In the genomic region with DNA sequence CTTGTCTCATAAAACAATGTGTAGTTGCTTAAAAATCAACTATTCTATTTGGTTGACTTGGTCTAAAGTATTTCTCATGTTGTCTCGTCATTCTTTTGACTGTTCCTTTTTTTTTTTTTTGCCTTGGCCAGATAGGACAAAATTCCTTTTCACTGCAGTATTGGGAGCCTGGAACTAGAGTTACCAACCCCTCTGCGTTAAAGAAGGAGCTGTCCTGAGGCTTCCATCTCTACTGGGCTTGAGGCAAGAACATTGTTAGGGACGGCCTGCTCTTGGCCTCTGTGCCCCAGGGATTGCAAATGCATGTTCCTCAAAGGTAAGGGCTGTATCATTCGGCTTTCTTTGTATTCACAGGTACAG, we compare ENCODE assay signal across 19 cellular contexts. TPM values are rescaled to one million over a fixed set of nuclear protein-coding genes. Genes with fewer than 3 reads are reported as not detected.
DNase-seq lines count a peak whose midpoint lies in the region; ATAC-seq, FAIRE-seq and TF ChIP-seq lines count a peak whose summit lies in the region.
"Had no signal": no experiment of that assay in that cellular context is flagged by ENCODE, and none has a peak within 500 bp of the region (broad histone marks: within the 10 kb centered on the region; RNA-seq: fewer than 3 reads in every experiment).

No MANE protein-coding gene starts in this region.

- no peak for TF ChIP-seq EP300 in K562 (IDR thresholded peaks at IDR 0.05; ENCODE audit: low read length)

- no peak overlapping the region for H3K4ac ChIP-seq in neuronal stem cell (ENCODE audit: low read length)

- no peaks in the 10 kb centered on the region for H3K9me3 ChIP-seq in GM23248 (ENCODE audit: low read depth)
- no peaks in the 10 kb centered on the region for H3K9me3 ChIP-seq in MM.1S (replicated peaks; ENCODE audit: insufficient read depth, low read length)
- H3K9me3 ChIP-seq in K562 (replicated peaks; ENCODE audit: control insufficient read depth, insufficient read depth, low read depth, low read length) = no peaks in the 10 kb centered on the region
- no peaks in the 10 kb centered on the region for H3K9me3 ChIP-seq in neuronal stem cell (replicated peaks in 1 of 2; ENCODE audit: control insufficient read depth in 2 of 2, insufficient read depth in 1 of 2, low read depth in 1 of 2, low read length in 2 of 2)
- H3K9me3 ChIP-seq in PC-9 (ENCODE audit: insufficient read depth, low read depth) = no peaks in the 10 kb centered on the region
- H3K9me3 ChIP-seq: body of pancreas, colonic mucosa, esophagus muscularis mucosa had no signal

- H2BK15ac ChIP-seq in neuronal stem cell (ENCODE audit: low read length) = no peak overlapping the region

- H3K79me1 ChIP-seq in neuronal stem cell (ENCODE audit: low read depth, low read length) = peaks cover 2% of the 10 kb centered on the region

- H3K4me2 ChIP-seq in GM23248 (ENCODE audit: unreplicated experiment) (peak overlapping the region; percentile 46), MM.1S (ENCODE audit: low read depth, low read length) (peak overlapping the region; percentile 27; the same call in 1 of the 2 replicates), K562 (ENCODE audit: insufficient read depth, low read length) (no peak overlapping the region), neuronal stem cell (ENCODE audit: insufficient read depth, low read length, poor library complexity, severe bottlenecking) (no peak overlapping the region), PC-9 (no peak overlapping the region)

- FAIRE-seq in K562 (lab: Jason Lieb, UNC) = no peak
- FAIRE-seq: small intestine had no signal

- no peak overlapping the region for H4K91ac ChIP-seq in neuronal stem cell (ENCODE audit: low read depth, low read length, poor library complexity)

- 12 to 13% methylated on average over 4 of the region's 4 CpGs for WGBS in GM23248 (ENCODE audit: low coverage in 1 of 2, low lambda C conversion rate in 2 of 2, missing lambda C conversion rate in 2 of 2), 2 experiments
- WGBS in K562 (ENCODE audit: insufficient coverage, low coverage, missing lambda C conversion rate) = 25% methylated on average over 4 of the region's 4 CpGs
- no CpG with 5 or more reads among the region's 4 CpGs for WGBS in neuronal stem cell (ENCODE audit: extremely low coverage in 2 of 2, insufficient read length in 2 of 2, insufficient replicate concordance in 1 of 2), 2 donors

- H3K9ac ChIP-seq in GM23248 = no peak overlapping the region
- H3K9ac ChIP-seq in MM.1S (ENCODE audit: low read length) = no peak overlapping the region
- no peak overlapping the region for H3K9ac ChIP-seq in K562 (ENCODE audit: insufficient read depth in 1 of 2, low read depth in 2 of 2, low read length in 2 of 2)
- no peak overlapping the region for H3K9ac ChIP-seq in neuronal stem cell (ENCODE audit: low read depth, low read length, poor library complexity)

- H3F3A ChIP-seq in GM23248 (ENCODE audit: insufficient read depth) = peaks cover 5% of the 10 kb centered on the region; the same call in 1 of the 2 replicates
- H3F3A ChIP-seq in MM.1S (ENCODE audit: insufficient read depth, low read length) = peaks cover 12% of the 10 kb centered on the region
- H3F3A ChIP-seq in PC-9 (ENCODE audit: insufficient read depth, low read depth) = peaks cover 4% of the 10 kb centered on the region; the same call in 1 of the 2 replicates

- H4K8ac ChIP-seq in neuronal stem cell (ENCODE audit: low read depth, low read length) = no peak overlapping the region

- CTCF ChIA-PET in K562 (lab: Yijun Ruan, JAX; ENCODE audit: low intra/inter-chr PET ratio) = interaction anchor here (0.7 to 2.8 kb wide), 4 partner anchors 24 to 308 kb away, joined by 3 to 28 read pairs (median 10); no protein-coding TSS in a partner anchor
- CTCF ChIA-PET in PC-9 (lab: Charles Lee) = interaction anchor here (0.6 to 1.2 kb wide), 5 partner anchors 22 to 393 kb away, joined by 3 to 13 read pairs (median 4); partner anchors contain the start of gene SPAG8

- TF ChIP-seq RAD21 in K562 (CRISPR knock-in tag; conservative IDR thresholded peaks at IDR 0.05 in 1 of 2, IDR thresholded peaks at IDR 0.05 in 1 of 2) = no peak

- H2BK5ac ChIP-seq in neuronal stem cell (ENCODE audit: low read length) = no peak overlapping the region

- H3K4me3 ChIP-seq in GM23248 (no peak overlapping the region), MM.1S (ENCODE audit: low read length) (no peak overlapping the region), K562 (no peak overlapping the region), neuronal stem cell (ENCODE audit: low read length in 2 of 2) (no peak overlapping the region), PC-9 (no peak overlapping the region)
- H3K4me3 ChIP-seq: body of pancreas, colonic mucosa had no signal

- H3K27ac ChIP-seq in GM23248 (no peak overlapping the region), MM.1S (ENCODE audit: low read length) (peak overlapping the region; percentile 33; the same call in 1 of the 2 replicates), K562 (ENCODE audit: extremely low read depth, low read depth, low read length) (0 out of 3 replicates have a peak overlapping the region, but pooled peaks have one; percentile 37), neuronal stem cell (replicated peaks; ENCODE audit: low read length) (no peak overlapping the region), PC-9 (no peak overlapping the region)
- H3K27ac ChIP-seq: body of pancreas, colonic mucosa had no signal

- no peak overlapping the region for H2AK5ac ChIP-seq in neuronal stem cell (ENCODE audit: low read depth, low read length)

- H3K9me2 ChIP-seq in GM23248 (ENCODE audit: insufficient read depth) (no peaks in the 10 kb centered on the region), MM.1S (replicated peaks; ENCODE audit: insufficient read depth, low read length) (no peaks in the 10 kb centered on the region), PC-9 (ENCODE audit: insufficient read depth) (no peaks in the 10 kb centered on the region)

- in situ Hi-C loops in GM23248 (cut with MboI) = no loop called here
- in situ Hi-C loops in K562 (cut with MboI) = loop anchor here (10.0 kb wide), 1 partner anchor 95 kb away; no protein-coding TSS in a partner anchor

- peaks cover 36% of the 10 kb centered on the region for H3K4me1 ChIP-seq in GM23248 (ENCODE audit: insufficient read depth)
- H3K4me1 ChIP-seq in MM.1S (ENCODE audit: low read length) = peaks cover 13% of the 10 kb centered on the region
- H3K4me1 ChIP-seq in K562 (replicated peaks in 1 of 2; ENCODE audit: control insufficient read depth in 2 of 2, insufficient read depth in 2 of 2, low read length in 2 of 2) = peaks cover 6% of the 10 kb centered on the region in 2 experiments; a peak in 4 of 5 replicates
- peaks cover 6 to 7% of the 10 kb centered on the region in 2 donors for H3K4me1 ChIP-seq in neuronal stem cell (ENCODE audit: control insufficient read depth in 2 of 2, insufficient read depth in 1 of 2, low read depth in 1 of 2, low read length in 2 of 2)
- no peaks in the 10 kb centered on the region for H3K4me1 ChIP-seq in PC-9 (replicated peaks; ENCODE audit: insufficient read depth)
- H3K4me1 ChIP-seq: colonic mucosa had no signal

- intact Hi-C loops in K562 (cut with micrococcal nuclease) = loop anchor here (1.0 kb wide), 3 partner anchors 23 to 92 kb away; no protein-coding TSS in a partner anchor
- intact Hi-C loops in PC-9 (cut with micrococcal nuclease; ENCODE audit: unreplicated experiment) = loop anchor here (1.0 kb wide), 2 partner anchors 92 to 233 kb away; no protein-coding TSS in a partner anchor

- H2BK12ac ChIP-seq in neuronal stem cell (ENCODE audit: low read length) = no peak overlapping the region

- H3K36me3 ChIP-seq in GM23248 (ENCODE audit: low read depth) = no peaks in the 10 kb centered on the region
- H3K36me3 ChIP-seq in MM.1S (replicated peaks; ENCODE audit: insufficient read depth, low read length) = no peaks in the 10 kb centered on the region
- peaks cover 24% of the 10 kb centered on the region; the same call in 2 of the 3 replicates for H3K36me3 ChIP-seq in K562 (ENCODE audit: control insufficient read depth, insufficient read depth, low read length)
- peaks cover 0 to 7% of the 10 kb centered on the region in 2 donors for H3K36me3 ChIP-seq in neuronal stem cell (replicated peaks in 1 of 2; ENCODE audit: control insufficient read depth in 2 of 2, insufficient read depth in 2 of 2, low read length in 2 of 2)
- H3K36me3 ChIP-seq in PC-9 (ENCODE audit: low read depth) = no peaks in the 10 kb centered on the region
- H3K36me3 ChIP-seq: colonic mucosa, esophagus muscularis mucosa had no signal

- H3K18ac ChIP-seq in neuronal stem cell (ENCODE audit: low read length) = no peak overlapping the region

- H3K27me3 ChIP-seq in GM23248 (replicated peaks; ENCODE audit: insufficient read depth) = no peaks in the 10 kb centered on the region; the same call in 1 of the 2 replicates
- H3K27me3 ChIP-seq in MM.1S (replicated peaks; ENCODE audit: insufficient read depth, low read length) = no peaks in the 10 kb centered on the region
- no peaks in the 10 kb centered on the region for H3K27me3 ChIP-seq in K562 (ENCODE audit: control insufficient read depth in 2 of 2, insufficient read depth in 2 of 2, low read length in 2 of 2)
- H3K27me3 ChIP-seq in neuronal stem cell (ENCODE audit: control insufficient read depth in 3 of 3, insufficient read depth in 3 of 3, low read depth in 1 of 3, low read length in 3 of 3) = peaks cover 0 to 12% (median 0%) of the 10 kb centered on the region in 3 experiments
- H3K27me3 ChIP-seq in PC-9 (ENCODE audit: insufficient read depth, low read depth) = no peaks in the 10 kb centered on the region
- H3K27me3 ChIP-seq: body of pancreas, colonic mucosa, esophagus muscularis mucosa had no signal

- TF ChIP-seq POLR2A in K562 (conservative IDR thresholded peaks at IDR 0.05) = no peak
- no peak for TF ChIP-seq POLR2A in GM18505 (IDR thresholded peaks at IDR 0.05; ENCODE audit: borderline replicate concordance, extremely low read depth, insufficient read depth, insufficient read length)

- no peaks in the 10 kb centered on the region for H4K20me1 ChIP-seq in GM23248 (ENCODE audit: insufficient read depth)
- no peaks in the 10 kb centered on the region for H4K20me1 ChIP-seq in MM.1S (ENCODE audit: insufficient read depth, low read length)
- no peaks in the 10 kb centered on the region for H4K20me1 ChIP-seq in K562 (replicated peaks; ENCODE audit: control insufficient read depth, insufficient read depth, low read length)
- no peaks in the 10 kb centered on the region for H4K20me1 ChIP-seq in PC-9 (ENCODE audit: insufficient read depth)

- no peak overlapping the region for H3K23ac ChIP-seq in neuronal stem cell (ENCODE audit: low read depth, low read length, poor library complexity)

- ATAC-seq in K562 (peak; percentile 33), HG03039 (IDR thresholded peaks at IDR 0.05; ENCODE audit: unreplicated experiment) (no peak), GM18505 (IDR thresholded peaks at IDR 0.05; ENCODE audit: unreplicated experiment) (no peak)

- H3K79me2 ChIP-seq in GM23248 (ENCODE audit: insufficient read depth) (peaks cover 31% of the 10 kb centered on the region), MM.1S (ENCODE audit: low read length) (no peaks in the 10 kb centered on the region), K562 (ENCODE audit: control insufficient read depth, insufficient read depth, low read length) (no peaks in the 10 kb centered on the region), PC-9 (ENCODE audit: low read depth) (no peaks in the 10 kb centered on the region)

- DNase-seq in GM23248 = no peak
- DNase-seq in MM.1S = no peak
- no peak for DNase-seq in K562 (ENCODE audit: extremely low read depth in 1 of 4, low spot score in 3 of 4)
- DNase-seq in neuronal stem cell (ENCODE audit: low spot score) = no peak
- no peak for DNase-seq in PC-9
- DNase-seq: KG1 had no signal

- BruUV-seq in K562 (replicated peaks; lab: Mats Ljungman, UMichigan) = no TSS peak
- no TSS peak for BruUV-seq in PC-9 (replicated peaks; lab: Mats Ljungman, UMichigan)

- TF ChIP-seq CTCF in MM.1S (IDR thresholded peaks at IDR 0.05; ENCODE audit: low read length) (no peak), K562 (IDR thresholded peaks at IDR 0.05 in 2 of 3, conservative IDR thresholded peaks at IDR 0.05 in 1 of 3; ENCODE audit: insufficient read depth in 2 of 3, low read depth in 1 of 3, low read length in 3 of 3) (no peak), PC-9 (conservative IDR thresholded peaks at IDR 0.05) (no peak)

- no peaks in the 10 kb centered on the region for H3K9me1 ChIP-seq in K562 (ENCODE audit: control insufficient read depth, insufficient read depth, low read length)

- POLR2A ChIA-PET in K562 (lab: Yijun Ruan, JAX) = interaction anchor here (0.6 to 1.5 kb wide), 5 partner anchors 27 to 133 kb away, joined by 3 to 4 read pairs (median 3); no protein-coding TSS in a partner anchor
- POLR2A ChIA-PET in PC-9 (lab: Charles Lee; ENCODE audit: unreplicated experiment) = no interaction called here

- no peak overlapping the region for H3K14ac ChIP-seq in neuronal stem cell (ENCODE audit: low read length)

- no peak overlapping the region for H2BK120ac ChIP-seq in neuronal stem cell (ENCODE audit: low read depth, low read length)

- 0 out of 2 replicates have a peak overlapping the region, but pooled peaks have one; percentile 94 for H2AFZ ChIP-seq in GM23248
- H2AFZ ChIP-seq in MM.1S (ENCODE audit: low read length) = no peak overlapping the region
- H2AFZ ChIP-seq in K562 (ENCODE audit: low read depth, low read length) = no peak overlapping the region
- H2AFZ ChIP-seq in neuronal stem cell (ENCODE audit: low read length) = peak overlapping the region; percentile 89
- H2AFZ ChIP-seq in PC-9 = no peak overlapping the region

RNA-seq across cellular contexts. Expression of gene NPR2, which starts 1.4 kb away (rescaled TPM):
- 26.7 and 26.9 TPM in 2 replicates for total RNA-seq in GM23248 (2014; rRNA removed; shearing (Covaris generic))
- polyA plus RNA-seq in GM23248 (2016; fragmentation: Nextera tagmentation; extraction: Ambion mirVana) (9.7 and 11.8 TPM in 2 replicates), K562 (2011; rRNA removed) (12.9 and 14.5 TPM in 2 replicates), K562 (2014; fragmentation: Illumina TruSeq; extraction: Trizol) (6.2 and 7.3 TPM in 2 replicates), K562 (2014; fragmentation: Nextera tagmentation; extraction: Ambion mirVana) (1 to 10 TPM; 2.4 to 6.4 TPM), K562 (2014; rRNA removed) (5.5 and 10.5 TPM in 2 replicates)
- 47.3 and 78.1 TPM in 2 replicates for total RNA-seq in K562 (2011; cell fraction: chromatin; rRNA removed; ENCODE audit: low replicate concordance)
- total RNA-seq in K562 (2011; cell fraction: nucleolus; rRNA removed) = 35.7 and 36.2 TPM in 2 replicates
- total RNA-seq in K562 (2011; cell fraction: nucleoplasm; rRNA removed) = 24.0 and 37.1 TPM in 2 replicates
- total RNA-seq in K562 (2014; rRNA removed) (2.8 and 4.9 TPM in 2 replicates), K562 (2014; rRNA removed; fragmentation: Illumina TruSeq; extraction: Trizol) (3.6 and 3.7 TPM in 2 replicates), K562 (2015; rRNA removed; fragmentation: Illumina TruSeq; extraction: Trizol) (4.7 and 5.5 TPM in 2 replicates), K562 (2021) (6.0 and 6.9 TPM in 2 replicates), PC-9 (2021) (11.3 and 12.2 TPM in 2 replicates)
- 4.7 and 6.3 TPM in 2 replicates for polyA plus RNA-seq in K562 (2011; cell fraction: cytosol; rRNA removed)
- 108 and 130 TPM in 2 replicates for polyA plus RNA-seq in K562 (2011; cell fraction: nucleus; rRNA removed)
- 5.7 and 10.6 TPM in 2 replicates for polyA plus RNA-seq in K562 (2012)
- polyA minus RNA-seq in K562 (2011; rRNA and poly(A)+ RNA removed) = 4.4 and 4.6 TPM in 2 replicates
- polyA minus RNA-seq in K562 (2011; cell fraction: cytosol; rRNA and poly(A)+ RNA removed) = 1.2 TPM in 2 replicates
- 12.1 and 14.3 TPM in 2 replicates for polyA minus RNA-seq in K562 (2011; cell fraction: nucleus; rRNA and poly(A)+ RNA removed)
- 15.9 TPM for polyA plus RNA-seq in neuronal stem cell (2013, experiment 1 of 2)
- 15.3 TPM for polyA plus RNA-seq in neuronal stem cell (2013, experiment 2 of 2)

RNA-seq across cellular contexts. Expression of gene SPAG8, which starts 22.1 kb away (rescaled TPM):
- total RNA-seq in GM23248 (2014; rRNA removed; shearing (Covaris generic)) = 0.76 and 0.97 TPM in 2 replicates
- polyA plus RNA-seq in GM23248 (2016; fragmentation: Nextera tagmentation; extraction: Ambion mirVana) (1.2 and 1.3 TPM in 2 replicates), K562 (2011; rRNA removed) (0.21 and 0.27 TPM in 2 replicates), K562 (2014; fragmentation: Illumina TruSeq; extraction: Trizol) (0.22 and 0.36 TPM in 2 replicates), K562 (2014; fragmentation: Nextera tagmentation; extraction: Ambion mirVana) (under 1 TPM; 0.03 to 0.46 TPM), K562 (2014; rRNA removed) (0.17 and 0.40 TPM in 2 replicates)
- total RNA-seq in K562 (2011; cell fraction: chromatin; rRNA removed; ENCODE audit: low replicate concordance) = 1.9 and 2.2 TPM in 2 replicates
- 0.66 and 1.2 TPM in 2 replicates for total RNA-seq in K562 (2011; cell fraction: nucleolus; rRNA removed)
- 1.2 and 1.6 TPM in 2 replicates for total RNA-seq in K562 (2011; cell fraction: nucleoplasm; rRNA removed)
- total RNA-seq in K562 (2014; rRNA removed) (0.14 and 0.53 TPM in 2 replicates), K562 (2014; rRNA removed; fragmentation: Illumina TruSeq; extraction: Trizol) (0.18 and 0.67 TPM in 2 replicates), K562 (2015; rRNA removed; fragmentation: Illumina TruSeq; extraction: Trizol) (0.30 and 0.47 TPM in 2 replicates), K562 (2021) (0.36 and 0.40 TPM in 2 replicates), PC-9 (2021) (0.48 and 1.0 TPM in 2 replicates)
- polyA plus RNA-seq in K562 (2011; cell fraction: cytosol; rRNA removed) = 0.18 TPM in 1 of 2 replicates, not detected in the other
- 2.3 and 2.6 TPM in 2 replicates for polyA plus RNA-seq in K562 (2011; cell fraction: nucleus; rRNA removed)
- polyA plus RNA-seq in K562 (2012) = 0.39 and 0.69 TPM in 2 replicates
- polyA minus RNA-seq in K562 (2011; rRNA and poly(A)+ RNA removed) = 0.15 and 0.39 TPM in 2 replicates
- not detected in 2 replicates for polyA minus RNA-seq in K562 (2011; cell fraction: cytosol; rRNA and poly(A)+ RNA removed)
- 0.54 and 1.4 TPM in 2 replicates for polyA minus RNA-seq in K562 (2011; cell fraction: nucleus; rRNA and poly(A)+ RNA removed)
- 0.64 TPM for polyA plus RNA-seq in neuronal stem cell (2013, experiment 1 of 2)
- polyA plus RNA-seq in neuronal stem cell (2013, experiment 2 of 2) = 0.57 TPM

RNA-seq across cellular contexts. Expression of gene HINT2, which starts 24.8 kb away (rescaled TPM):
- total RNA-seq in GM23248 (2014; rRNA removed; shearing (Covaris generic)) = 16.7 and 30.6 TPM in 2 replicates
- polyA plus RNA-seq in GM23248 (2016; fragmentation: Nextera tagmentation; extraction: Ambion mirVana) (50.7 and 60.5 TPM in 2 replicates), K562 (2011; rRNA removed) (27.2 and 33.7 TPM in 2 replicates), K562 (2014; fragmentation: Illumina TruSeq; extraction: Trizol) (33.2 and 35.0 TPM in 2 replicates), K562 (2014; fragmentation: Nextera tagmentation; extraction: Ambion mirVana) (1 to 10 TPM; 5.6 to 6.2 TPM), K562 (2014; rRNA removed) (44.1 and 49.9 TPM in 2 replicates)
- 10.9 and 15.4 TPM in 2 replicates for total RNA-seq in K562 (2011; cell fraction: chromatin; rRNA removed; ENCODE audit: low replicate concordance)
- 13.8 and 15.5 TPM in 2 replicates for total RNA-seq in K562 (2011; cell fraction: nucleolus; rRNA removed)
- total RNA-seq in K562 (2011; cell fraction: nucleoplasm; rRNA removed) = 11.7 and 11.9 TPM in 2 replicates
- total RNA-seq in K562 (2014; rRNA removed) (39.5 and 65.1 TPM in 2 replicates), K562 (2014; rRNA removed; fragmentation: Illumina TruSeq; extraction: Trizol) (27.9 and 30.3 TPM in 2 replicates), K562 (2015; rRNA removed; fragmentation: Illumina TruSeq; extraction: Trizol) (23.6 and 23.7 TPM in 2 replicates), K562 (2021) (34.2 and 40.5 TPM in 2 replicates), PC-9 (2021) (53.1 and 73.9 TPM in 2 replicates)
- 32.2 and 41.0 TPM in 2 replicates for polyA plus RNA-seq in K562 (2011; cell fraction: cytosol; rRNA removed)
- 45.7 and 50.8 TPM in 2 replicates for polyA plus RNA-seq in K562 (2011; cell fraction: nucleus; rRNA removed)
- 37.4 and 63.1 TPM in 2 replicates for polyA plus RNA-seq in K562 (2012)
- 6.1 and 8.5 TPM in 2 replicates for polyA minus RNA-seq in K562 (2011; rRNA and poly(A)+ RNA removed)
- polyA minus RNA-seq in K562 (2011; cell fraction: cytosol; rRNA and poly(A)+ RNA removed) = 4.5 and 6.4 TPM in 2 replicates
- 9.2 and 17.2 TPM in 2 replicates for polyA minus RNA-seq in K562 (2011; cell fraction: nucleus; rRNA and poly(A)+ RNA removed)
- 56.0 TPM for polyA plus RNA-seq in neuronal stem cell (2013, experiment 1 of 2)
- 59.2 TPM for polyA plus RNA-seq in neuronal stem cell (2013, experiment 2 of 2)

RNA-seq across cellular contexts. Expression of gene MSMP, which starts 35.9 kb away (rescaled TPM):
- total RNA-seq in GM23248 (2014; rRNA removed; shearing (Covaris generic)) = not detected in 2 replicates
- polyA plus RNA-seq in GM23248 (2016; fragmentation: Nextera tagmentation; extraction: Ambion mirVana) = not detected in 2 replicates
- total RNA-seq in K562 (2011; cell fraction: chromatin; rRNA removed; ENCODE audit: low replicate concordance) = not detected in 2 replicates
- total RNA-seq in K562 (2011; cell fraction: nucleolus; rRNA removed) = not detected in 2 replicates
- total RNA-seq in K562 (2011; cell fraction: nucleoplasm; rRNA removed) = not detected in 2 replicates
- not detected in 2 replicates for total RNA-seq in K562 (2014; rRNA removed)
- total RNA-seq in K562 (2014; rRNA removed; fragmentation: Illumina TruSeq; extraction: Trizol) = not detected in 2 replicates
- not detected in 2 replicates for total RNA-seq in K562 (2015; rRNA removed; fragmentation: Illumina TruSeq; extraction: Trizol)
- 0.60 and 0.87 TPM in 2 replicates for total RNA-seq in K562 (2021)
- polyA plus RNA-seq in K562 (2011; rRNA removed) = not detected in 2 replicates
- 0.42 TPM in 1 of 2 replicates, not detected in the other for polyA plus RNA-seq in K562 (2011; cell fraction: cytosol; rRNA removed)
- polyA plus RNA-seq in K562 (2011; cell fraction: nucleus; rRNA removed) = not detected in 2 replicates
- not detected in 2 replicates for polyA plus RNA-seq in K562 (2012)
- polyA plus RNA-seq in K562 (2014; fragmentation: Illumina TruSeq; extraction: Trizol) = not detected in 2 replicates
- polyA plus RNA-seq in K562 (2014; fragmentation: Nextera tagmentation; extraction: Ambion mirVana) = not detected
- polyA plus RNA-seq in K562 (2014; rRNA removed) = not detected in 2 replicates
- not detected in 2 replicates for polyA minus RNA-seq in K562 (2011; rRNA and poly(A)+ RNA removed)
- not detected in 2 replicates for polyA minus RNA-seq in K562 (2011; cell fraction: cytosol; rRNA and poly(A)+ RNA removed)
- polyA minus RNA-seq in K562 (2011; cell fraction: nucleus; rRNA and poly(A)+ RNA removed) = not detected in 2 replicates
- 0.18 TPM for polyA plus RNA-seq in neuronal stem cell (2013, experiment 1 of 2)
- 0.22 TPM for polyA plus RNA-seq in neuronal stem cell (2013, experiment 2 of 2)
- total RNA-seq in PC-9 (2021) = not detected in 2 replicates
- total RNA-seq: body of pancreas; CD4-positive, alpha-beta memory T cell; myocyte; osteoblast; renal cortical epithelial cell; RPMI7951; SK-MEL-5; temporal lobe had no signal

RNA-seq across cellular contexts. Expression of gene FAM221B, which starts 38.5 kb away (rescaled TPM):
- not detected in 2 replicates for total RNA-seq in GM23248 (2014; rRNA removed; shearing (Covaris generic))
- polyA plus RNA-seq in GM23248 (2016; fragmentation: Nextera tagmentation; extraction: Ambion mirVana) = not detected in 2 replicates
- not detected in 2 replicates for total RNA-seq in K562 (2011; cell fraction: chromatin; rRNA removed; ENCODE audit: low replicate concordance)
- not detected in 2 replicates for total RNA-seq in K562 (2011; cell fraction: nucleolus; rRNA removed)
- not detected in 2 replicates for total RNA-seq in K562 (2011; cell fraction: nucleoplasm; rRNA removed)
- total RNA-seq in K562 (2014; rRNA removed) = not detected in 2 replicates
- total RNA-seq in K562 (2014; rRNA removed; fragmentation: Illumina TruSeq; extraction: Trizol) = not detected in 2 replicates
- total RNA-seq in K562 (2015; rRNA removed; fragmentation: Illumina TruSeq; extraction: Trizol) = not detected in 2 replicates
- total RNA-seq in K562 (2021) = not detected in 2 replicates
- polyA plus RNA-seq in K562 (2011; rRNA removed) = not detected in 2 replicates
- not detected in 2 replicates for polyA plus RNA-seq in K562 (2011; cell fraction: cytosol; rRNA removed)
- not detected in 2 replicates for polyA plus RNA-seq in K562 (2011; cell fraction: nucleus; rRNA removed)
- polyA plus RNA-seq in K562 (2012) = 0.04 and 0.05 TPM in 2 replicates
- polyA plus RNA-seq in K562 (2014; fragmentation: Illumina TruSeq; extraction: Trizol) = not detected in 2 replicates
- under 1 TPM in 1 of 2 experiments, not detected in 1; 0.01 TPM for polyA plus RNA-seq in K562 (2014; fragmentation: Nextera tagmentation; extraction: Ambion mirVana)
- not detected in 2 replicates for polyA plus RNA-seq in K562 (2014; rRNA removed)
- not detected in 2 replicates for polyA minus RNA-seq in K562 (2011; rRNA and poly(A)+ RNA removed)
- not detected in 2 replicates for polyA minus RNA-seq in K562 (2011; cell fraction: cytosol; rRNA and poly(A)+ RNA removed)
- not detected in 2 replicates for polyA minus RNA-seq in K562 (2011; cell fraction: nucleus; rRNA and poly(A)+ RNA removed)
- polyA plus RNA-seq in neuronal stem cell (2013, experiment 1 of 2) = 0.13 TPM
- 0.10 TPM for polyA plus RNA-seq in neuronal stem cell (2013, experiment 2 of 2)
- not detected in 2 replicates for total RNA-seq in PC-9 (2021)
- total RNA-seq: CD4-positive, alpha-beta memory T cell; esophagus muscularis mucosa; myocyte; osteoblast; renal cortical epithelial cell; RPMI7951; SK-MEL-5; temporal lobe had no signal
- polyA plus RNA-seq: CD4-positive, alpha-beta memory T cell; small intestine had no signal

Comparison
In these comparisons a context has a peak if more than half of its experiments do, and no peak if none do; other contexts are left out.
1. H2AFZ ChIP-seq: peak in GM23248 (single experiment) and neuronal stem cell (single experiment); none in MM.1S (single experiment), K562 (single experiment) and PC-9 (single experiment).
2. H3K27ac ChIP-seq: peak in MM.1S (single experiment) and K562 (single experiment); none in GM23248 (single experiment), neuronal stem cell (single experiment) and PC-9 (single experiment).
3. H3K4me2 ChIP-seq: peak in GM23248 (single experiment) and MM.1S (single experiment); none in K562 (single experiment), neuronal stem cell (single experiment) and PC-9 (single experiment).